Comparison of ENCODE assay signal across 16 cellular contexts in the genomic region with DNA sequence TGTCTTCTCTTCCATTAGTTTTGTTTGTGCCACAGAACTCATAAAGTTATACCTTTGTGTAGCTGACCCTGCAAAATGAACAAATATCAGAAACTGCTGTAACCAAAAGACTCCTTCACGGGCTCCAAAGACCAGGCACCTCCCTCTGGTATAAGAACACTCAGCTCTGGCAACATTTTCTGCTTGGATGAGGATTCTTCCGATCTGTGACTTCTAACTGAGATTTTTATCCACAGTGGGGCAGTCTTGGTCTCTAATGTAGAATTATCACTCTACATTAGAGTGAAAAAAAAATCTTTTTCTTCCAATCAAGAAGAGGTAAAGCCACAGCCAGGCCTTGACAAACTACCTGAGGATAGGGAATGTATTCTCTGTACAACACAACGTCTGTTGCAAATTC. TPM values are rescaled to one million over a fixed set of nuclear protein-coding genes. Genes with fewer than 3 reads are reported as not detected.
DNase-seq lines count a peak whose midpoint lies in the region; ATAC-seq, FAIRE-seq and TF ChIP-seq lines count a peak whose summit lies in the region.
"Had no signal": no experiment of that assay in that cellular context is flagged by ENCODE, and none has a peak within 500 bp of the region (broad histone marks: within the 10 kb centered on the region; RNA-seq: fewer than 3 reads in every experiment).

No MANE protein-coding gene starts in this region.

- no peak overlapping the region for H4K5ac ChIP-seq in IMR-90 (ENCODE audit: low read depth, low read length)

- H3K36me3 ChIP-seq in IMR-90 (ENCODE audit: control insufficient read depth, insufficient read depth, low read length) (no peaks in the 10 kb centered on the region), astrocyte (ENCODE audit: insufficient read depth, low read length) (no peaks in the 10 kb centered on the region), heart left ventricle (no peaks in the 10 kb centered on the region), suprapubic skin (no peaks in the 10 kb centered on the region)

- H3K27me3 Mint-ChIP-seq in astrocyte (ENCODE audit: low read depth, unreplicated experiment) = no peaks in the 10 kb centered on the region
- H3K27me3 Mint-ChIP-seq: brain had no signal

- CTCF ChIA-PET in IMR-90 (lab: Yijun Ruan, JAX) = no interaction called here

- H2AFZ ChIP-seq in IMR-90 (replicated peaks; ENCODE audit: low read length, poor library complexity) (no peak overlapping the region), astrocyte (ENCODE audit: low read depth, low read length) (no peak overlapping the region)

- H3K27ac Mint-ChIP-seq in astrocyte (ENCODE audit: unreplicated experiment) = no peak overlapping the region

- H2BK5ac ChIP-seq in IMR-90 (ENCODE audit: low read depth, low read length, poor library complexity, severe bottlenecking) = no peak overlapping the region

- H3K36me3 Mint-ChIP-seq in astrocyte (ENCODE audit: low read depth, unreplicated experiment) = no peaks in the 10 kb centered on the region
- H3K36me3 Mint-ChIP-seq: brain had no signal

- no peak overlapping the region for H3K4ac ChIP-seq in IMR-90 (ENCODE audit: low read depth, low read length)

- no peaks in the 10 kb centered on the region for H3K4me1 Mint-ChIP-seq in astrocyte (ENCODE audit: low read depth, unreplicated experiment)

- TF ChIP-seq CTCF in IMR-90 (conservative IDR thresholded peaks at IDR 0.05; ENCODE audit: low read depth, low read length) (no peak), astrocyte (IDR thresholded peaks at IDR 0.05; ENCODE audit: insufficient read depth, low read depth, low read length) (no peak), heart left ventricle (IDR thresholded peaks at IDR 0.05) (peak in 6 of 12 donors; percentile 15 to 37 (median 28)), suprapubic skin (IDR thresholded peaks at IDR 0.05) (no peak)

- H3K18ac ChIP-seq in IMR-90 (ENCODE audit: low read depth, low read length) = no peak overlapping the region

- intact Hi-C loops in IMR-90 (cut with micrococcal nuclease) (loop anchor here (5.0 kb wide), 1 partner anchor 364 kb away; no protein-coding TSS in a partner anchor), heart left ventricle (cut with DNase I) (no loop called here)

- no peak overlapping the region for H2AK5ac ChIP-seq in IMR-90 (ENCODE audit: low read depth, low read length)

- no peak for TF ChIP-seq EP300 in suprapubic skin (IDR thresholded peaks at IDR 0.05)

- H3K9ac ChIP-seq in IMR-90 (ENCODE audit: low read depth, low read length) (no peak overlapping the region), astrocyte (ENCODE audit: low read length) (no peak overlapping the region)

- no peak overlapping the region for H3K23ac ChIP-seq in IMR-90 (ENCODE audit: low read depth, low read length)

- TF ChIP-seq POLR2A in IMR-90 (IDR thresholded peaks at IDR 0.05; ENCODE audit: low read depth, low read length) (no peak), heart left ventricle (IDR thresholded peaks at IDR 0.05) (no peak), suprapubic skin (IDR thresholded peaks at IDR 0.05) (no peak)

- H3K79me2 ChIP-seq in astrocyte (ENCODE audit: insufficient read depth, low read length) = no peaks in the 10 kb centered on the region

- peak; percentile 6 for DNase-seq in IMR-90
- peak; percentile 3 for DNase-seq in astrocyte (ENCODE audit: low read depth)
- DNase-seq in heart left ventricle = no peak
- peak; percentile 20 for DNase-seq in retina
- DNase-seq in suprapubic skin (ENCODE audit: low spot score in 2 of 2) = no peak
- DNase-seq in germinal center (ENCODE audit: low spot score) = no peak
- no peak for DNase-seq in OCI-M2 (lab: John Stamatoyannopoulos, UW; ENCODE audit: unreplicated experiment)
- DNase-seq: activated T-cell treated with anti-CD3 and anti-CD28 coated beads for 4 hours; NCI-H2029; stimulated activated naive CD4-positive, alpha-beta T cell treated with Interleukin-2 at 50 U/mL for 16 hours had no signal

- FAIRE-seq in astrocyte (lab: Jason Lieb, UNC) = peak; percentile 9
- FAIRE-seq: H1, RCC 7860 had no signal

- H3K4me1 ChIP-seq in IMR-90 (ENCODE audit: control insufficient read depth, insufficient read depth, low read length) (no peaks in the 10 kb centered on the region), astrocyte (ENCODE audit: insufficient read depth, low read length) (no peaks in the 10 kb centered on the region), heart left ventricle (peaks cover 0 to 16% (median 0%) of the 10 kb centered on the region in 12 donors), suprapubic skin (peaks cover 6% of the 10 kb centered on the region)

- no peaks in the 10 kb centered on the region for H3K9me3 Mint-ChIP-seq in astrocyte (ENCODE audit: unreplicated experiment)
- H3K9me3 Mint-ChIP-seq: brain had no signal

- BruUV-seq in IMR-90 (replicated peaks; lab: Mats Ljungman, UMichigan) = no TSS peak

- no peak overlapping the region for H4K91ac ChIP-seq in IMR-90 (ENCODE audit: insufficient read depth, low read depth, low read length)

- ATAC-seq in IMR-90 (ENCODE audit: low read depth) (peak; percentile 61; the same call in 1 of the 2 replicates), heart left ventricle (peak in 3 of 4 donors; percentile 26 to 59 (median 49)), GM19351 (IDR thresholded peaks at IDR 0.05; ENCODE audit: unreplicated experiment) (no peak)

- H2AK9ac ChIP-seq in IMR-90 (replicated peaks; ENCODE audit: low read depth, low read length, poor library complexity) = no peak overlapping the region

- no peak overlapping the region for H3K27ac ChIP-seq in IMR-90 (ENCODE audit: insufficient read depth, low read length)
- H3K27ac ChIP-seq in astrocyte (ENCODE audit: low read depth, low read length) = no peak overlapping the region
- no peak overlapping the region for H3K27ac ChIP-seq in heart left ventricle
- H3K27ac ChIP-seq in suprapubic skin = no peak overlapping the region

- H3K9me1 ChIP-seq in IMR-90 (ENCODE audit: insufficient read depth, low read length) = no peaks in the 10 kb centered on the region

- no CpG with 5 or more reads among the region's 3 CpGs for WGBS in IMR-90 (ENCODE audit: extremely low coverage in 2 of 2, insufficient read length in 1 of 2), 2 experiments
- 37 to 64% (median 44%) methylated on average over 3 of the region's 3 CpGs for WGBS in heart left ventricle, 4 donors
- 24% methylated on average over 3 of the region's 3 CpGs for WGBS in suprapubic skin

- no peak overlapping the region for H3K14ac ChIP-seq in IMR-90 (replicated peaks; ENCODE audit: low read depth, low read length)

- in situ Hi-C loops in IMR-90 (cut with MboI; ENCODE audit: low sequenced_read_pairs) = no loop called here

- no peaks in the 10 kb centered on the region for H3K79me1 ChIP-seq in IMR-90 (ENCODE audit: low read depth in 1 of 2, low read length in 2 of 2)

- H3K27me3 ChIP-seq in IMR-90 (ENCODE audit: control insufficient read depth, insufficient read depth, low read length) (no peaks in the 10 kb centered on the region), astrocyte (ENCODE audit: insufficient read depth, low read length) (no peaks in the 10 kb centered on the region), heart left ventricle (no peaks in the 10 kb centered on the region), suprapubic skin (no peaks in the 10 kb centered on the region)

- TF ChIP-seq RAD21 in IMR-90 (IDR thresholded peaks at IDR 0.05; ENCODE audit: low read length) = no peak

- H3K9me3 ChIP-seq in IMR-90 (ENCODE audit: control insufficient read depth, insufficient read depth, low read length) = no peaks in the 10 kb centered on the region
- H3K9me3 ChIP-seq in astrocyte (ENCODE audit: insufficient read depth, low read depth, low read length) = no peaks in the 10 kb centered on the region
- peaks cover 0 to 4% (median 0%) of the 10 kb centered on the region in 12 donors for H3K9me3 ChIP-seq in heart left ventricle
- H3K9me3 ChIP-seq in suprapubic skin = no peaks in the 10 kb centered on the region

- H3K56ac ChIP-seq in IMR-90 (ENCODE audit: extremely low read depth, insufficient read depth, low read length) = no peak overlapping the region

- no peak overlapping the region for H4K8ac ChIP-seq in IMR-90 (ENCODE audit: low read depth in 2 of 2, low read length in 2 of 2)

- POLR2A ChIA-PET in IMR-90 (lab: Charles Lee; ENCODE audit: unreplicated experiment) = no interaction called here

- no peak overlapping the region for H3K4me3 ChIP-seq in IMR-90 (ENCODE audit: insufficient read depth, low read depth, low read length)
- no peak overlapping the region for H3K4me3 ChIP-seq in astrocyte (ENCODE audit: insufficient read depth, low read depth, low read length)
- no peak overlapping the region for H3K4me3 ChIP-seq in heart left ventricle
- H3K4me3 ChIP-seq in suprapubic skin = no peak overlapping the region

- no peak overlapping the region for H2BK20ac ChIP-seq in IMR-90 (ENCODE audit: low read depth, low read length)

- H2BK120ac ChIP-seq in IMR-90 (ENCODE audit: low read depth, low read length) = no peak overlapping the region

- no peak overlapping the region for H2BK15ac ChIP-seq in IMR-90 (ENCODE audit: low read depth, low read length)

- dilution Hi-C loops in IMR-90 (cut with HindIII; ENCODE audit: low sequenced_read_pairs, unreplicated experiment) = no loop called here

- no peak overlapping the region for H3K4me3 Mint-ChIP-seq in astrocyte (ENCODE audit: unreplicated experiment)
- H3K4me3 Mint-ChIP-seq: brain had no signal

- H4K20me1 ChIP-seq in IMR-90 (ENCODE audit: insufficient read depth, low read length) = no peaks in the 10 kb centered on the region
- no peaks in the 10 kb centered on the region for H4K20me1 ChIP-seq in astrocyte (ENCODE audit: insufficient read depth, low read length)

- H3K4me2 ChIP-seq in IMR-90 (ENCODE audit: low read depth, low read length) (no peak overlapping the region), astrocyte (ENCODE audit: low read length) (no peak overlapping the region)

TF ChIP-seq in IMR-90, 13 proteins besides CTCF, POLR2A, EP300 and RAD21:
- TF ChIP-seq NFE2L2 (IDR thresholded peaks at IDR 0.05; ENCODE audit: low read depth, low read length) = no peak
TF ChIP-seq in IMR-90: peak in this region for 0.

RNA-seq across cellular contexts. Expression of a gene that starts 38.5 kb away (rescaled TPM):
- not detected in 2 replicates for total RNA-seq in IMR-90 (2012; rRNA removed)
- polyA plus RNA-seq in IMR-90 (2012; rRNA removed) = not detected in 2 replicates
- not detected in 2 replicates for polyA plus RNA-seq in IMR-90 (2012; cell fraction: cytosol; rRNA removed)
- polyA plus RNA-seq in IMR-90 (2012; cell fraction: nucleus; rRNA removed; ENCODE audit: low replicate concordance) = not detected in 2 replicates
- total RNA-seq in astrocyte = not detected in 2 replicates
- total RNA-seq in heart left ventricle = not detected
- polyA plus RNA-seq in heart left ventricle = not detected
- not detected for total RNA-seq in suprapubic skin
- total RNA-seq: fibroblast of villous mesenchyme, H1, omental fat pad had no signal
- polyA plus RNA-seq: H1 had no signal

Comparison
In these comparisons a context has a peak if more than half of its experiments do, and no peak if none do; other contexts are left out.
1. DNase-seq: peak in IMR-90 (single experiment), astrocyte (single experiment) and retina (single experiment); none in heart left ventricle (0 of 5), suprapubic skin (0 of 2), germinal center (single experiment) and OCI-M2 (single experiment).